In genomic region chr18:75364512-75364911, GRCh38 we compare ENCODE assay signal across 1 cellular context.
TF ChIP-seq lines count a peak whose summit lies in the region.

No MANE protein-coding gene starts in this region.

TF ChIP-seq in WTC11, 78 proteins besides CTCF, POLR2A, EP300 and RAD21 (continued from another document):
- TF ChIP-seq, protein P1, sequence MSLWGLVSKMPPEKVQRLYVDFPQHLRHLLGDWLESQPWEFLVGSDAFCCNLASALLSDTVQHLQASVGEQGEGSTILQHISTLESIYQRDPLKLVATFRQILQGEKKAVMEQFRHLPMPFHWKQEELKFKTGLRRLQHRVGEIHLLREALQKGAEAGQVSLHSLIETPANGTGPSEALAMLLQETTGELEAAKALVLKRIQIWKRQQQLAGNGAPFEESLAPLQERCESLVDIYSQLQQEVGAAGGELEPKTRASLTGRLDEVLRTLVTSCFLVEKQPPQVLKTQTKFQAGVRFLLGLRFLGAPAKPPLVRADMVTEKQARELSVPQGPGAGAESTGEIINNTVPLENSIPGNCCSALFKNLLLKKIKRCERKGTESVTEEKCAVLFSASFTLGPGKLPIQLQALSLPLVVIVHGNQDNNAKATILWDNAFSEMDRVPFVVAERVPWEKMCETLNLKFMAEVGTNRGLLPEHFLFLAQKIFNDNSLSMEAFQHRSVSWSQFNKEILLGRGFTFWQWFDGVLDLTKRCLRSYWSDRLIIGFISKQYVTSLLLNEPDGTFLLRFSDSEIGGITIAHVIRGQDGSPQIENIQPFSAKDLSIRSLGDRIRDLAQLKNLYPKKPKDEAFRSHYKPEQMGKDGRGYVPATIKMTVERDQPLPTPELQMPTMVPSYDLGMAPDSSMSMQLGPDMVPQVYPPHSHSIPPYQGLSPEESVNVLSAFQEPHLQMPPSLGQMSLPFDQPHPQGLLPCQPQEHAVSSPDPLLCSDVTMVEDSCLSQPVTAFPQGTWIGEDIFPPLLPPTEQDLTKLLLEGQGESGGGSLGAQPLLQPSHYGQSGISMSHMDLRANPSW (CRISPR knock-in tag; conservative IDR thresholded peaks at IDR 0.05; ENCODE audit: low read depth), result no peak
- TF ChIP-seq FOXP1 (CRISPR knock-in tag; IDR thresholded peaks at IDR 0.05; ENCODE audit: borderline replicate concordance), result no peak
TF ChIP-seq in WTC11: peak in this region for 0.
